In the genomic region with DNA sequence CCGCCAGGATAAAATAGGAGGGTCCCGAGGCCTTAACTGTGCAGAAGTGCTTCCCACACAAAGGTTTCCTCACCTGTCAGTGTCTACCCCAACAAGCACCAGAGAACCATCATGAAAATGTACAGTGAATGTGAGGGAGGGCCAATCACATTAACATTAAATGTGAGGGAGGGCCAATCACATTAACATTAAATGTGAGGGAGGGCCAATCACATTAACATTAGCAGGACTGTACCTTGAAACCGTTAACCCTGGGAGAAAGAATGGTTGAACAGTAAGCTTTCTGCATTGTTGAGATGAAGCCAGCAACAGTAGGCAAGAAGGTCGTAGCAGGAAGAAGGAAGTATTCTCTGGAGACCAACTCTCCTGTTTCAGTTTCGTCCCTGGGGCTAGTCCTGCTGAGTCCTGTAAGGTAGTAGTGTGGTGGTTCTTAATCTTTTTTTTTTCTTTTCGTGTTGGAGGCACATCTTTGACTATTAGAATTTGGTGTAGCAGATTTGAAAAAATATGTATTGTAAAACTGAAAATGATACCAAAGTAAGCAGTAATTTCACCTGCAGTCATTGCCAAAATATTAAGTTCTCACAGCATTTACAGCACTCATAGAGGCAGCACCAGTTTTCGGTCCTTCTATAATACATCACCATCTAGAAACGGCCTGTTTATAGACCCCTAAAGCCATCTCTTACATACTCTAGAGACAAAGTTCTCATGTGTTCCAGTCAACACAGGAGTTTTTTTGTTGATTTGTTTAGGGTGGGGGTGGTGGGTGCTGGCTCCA, we compare ENCODE assay signal across 8 cellular contexts.
DNase-seq lines count a peak whose midpoint lies in the region; ATAC-seq, FAIRE-seq and TF ChIP-seq lines count a peak whose summit lies in the region.

No MANE protein-coding gene starts in this region.

- peak; percentile 96 for FAIRE-seq in GM12878 (lab: Jason Lieb, UNC)

- in situ Hi-C loops in GM12878 (cut with MboI): no loop called here

- H3K9me3 ChIP-seq in GM12878 (replicated peaks; ENCODE audit: control insufficient read depth, insufficient read depth, low read length) (no peaks in the 10 kb centered on the region), A673 (ENCODE audit: low read depth, low read length, poor library complexity, severe bottlenecking) (no peaks in the 10 kb centered on the region), aorta (ENCODE audit: control insufficient read depth, low read length) (no peaks in the 10 kb centered on the region)

- intact Hi-C loops in GM12878 (cut with micrococcal nuclease; ENCODE audit: unreplicated experiment) (no loop called here), A673 (cut with micrococcal nuclease; ENCODE audit: unreplicated experiment) (no loop called here), aorta (cut with DNase I) (no loop called here)

- BruUV-seq in GM12878 (replicated peaks; lab: Mats Ljungman, UMichigan): no TSS peak
- no TSS peak for BruUV-seq in A673 (replicated peaks; lab: Mats Ljungman, UMichigan)

- peak overlapping the region; percentile 0; the same call in 1 of the 2 replicates for H3K9ac ChIP-seq in GM12878 (ENCODE audit: control insufficient read depth, insufficient read depth, low read length)

- DNase-seq in GM12878 (ENCODE audit: low read depth, low spot score) (peak; percentile 73), AG20443 (ENCODE audit: low spot score) (no peak), LoVo (ENCODE audit: low spot score) (no peak), A673 (ENCODE audit: low spot score) (no peak), aorta (no peak)

- H3K36me3 ChIP-seq in GM12878 (ENCODE audit: control insufficient read depth in 2 of 2, insufficient read depth in 2 of 2, low read length in 1 of 2) (no peaks in the 10 kb centered on the region), A673 (ENCODE audit: insufficient read depth, low read length, poor library complexity, severe bottlenecking) (no peaks in the 10 kb centered on the region), aorta (ENCODE audit: control insufficient read depth in 1 of 2, insufficient read depth in 2 of 2, low read length in 1 of 2) (no peaks in the 10 kb centered on the region)

- peaks cover 12% of the 10 kb centered on the region for H3K4me1 ChIP-seq in GM12878 (ENCODE audit: control insufficient read depth, insufficient read depth, low read length)
- H3K4me1 ChIP-seq in A673 (ENCODE audit: insufficient read depth, low read length, poor library complexity, severe bottlenecking): peaks cover 4% of the 10 kb centered on the region
- H3K4me1 ChIP-seq in aorta (ENCODE audit: control insufficient read depth in 1 of 2, insufficient read depth in 2 of 2, low read length in 2 of 2): no peaks in the 10 kb centered on the region

- SMC1A ChIA-PET in GM12878 (lab: Charles Lee; ENCODE audit: uncharacterized antibody, unreplicated experiment): interaction anchor here (0.6 to 1.0 kb wide), 3 partner anchors 90 to 765 kb away, joined by 3 to 5 read pairs (median 3); no protein-coding TSS in a partner anchor

- H3K4me2 ChIP-seq in GM12878 (ENCODE audit: control insufficient read depth, insufficient read depth): peak overlapping the region; percentile 19

- H3K4me3 ChIP-seq in GM12878 (peak overlapping the region; percentile 39; the same call in 1 of the 2 replicates), A673 (ENCODE audit: low read depth, low read length, poor library complexity, severe bottlenecking) (no peak overlapping the region), aorta (ENCODE audit: low read length in 2 of 2) (no peak overlapping the region)

- TF ChIP-seq CTCF in GM12878 (IDR thresholded peaks at IDR 0.05 in 2 of 3, conservative IDR thresholded peaks at IDR 0.05 in 1 of 3; ENCODE audit: control insufficient read depth in 2 of 3, extremely low read depth in 1 of 3, insufficient read depth in 1 of 3, low read depth in 3 of 3, low read length in 3 of 3): no peak
- TF ChIP-seq CTCF in A673 (conservative IDR thresholded peaks at IDR 0.05; ENCODE audit: low read depth, low read length): no peak

- no peaks in the 10 kb centered on the region for H3K27me3 ChIP-seq in GM12878 (replicated peaks in 1 of 2; ENCODE audit: control insufficient read depth in 2 of 2, insufficient read depth in 2 of 2, low read length in 1 of 2)
- H3K27me3 ChIP-seq in A673 (replicated peaks; ENCODE audit: insufficient read depth, low read depth, low read length, poor library complexity): no peaks in the 10 kb centered on the region
- no peaks in the 10 kb centered on the region for H3K27me3 ChIP-seq in aorta (ENCODE audit: control insufficient read depth in 1 of 2, insufficient read depth in 2 of 2, low read length in 1 of 2)

- TF ChIP-seq EP300 in GM12878 (IDR thresholded peaks at IDR 0.05; ENCODE audit: borderline replicate concordance in 1 of 2, control insufficient read depth in 1 of 2, low read depth in 2 of 2, low read length in 2 of 2): no peak

- peak overlapping the region; percentile 43 for H2AFZ ChIP-seq in GM12878 (ENCODE audit: control insufficient read depth, low read depth, low read length)

- WGBS in GM12878 (ENCODE audit: insufficient coverage, insufficient replicate concordance, low lambda C conversion rate, missing lambda C conversion rate): 25% methylated on average over 8 of the region's 8 CpGs
- 52 to 53% methylated on average over 8 of the region's 8 CpGs for WGBS in aorta, 2 donors

- CTCF ChIA-PET in GM12878 (lab: Yijun Ruan, JAX) (interaction anchor here (0.6 kb wide), 1 partner anchor 489 kb away, joined by 3 read pairs; no protein-coding TSS in a partner anchor), A673 (lab: Charles Lee) (no interaction called here)

- ATAC-seq in GM18499 (IDR thresholded peaks at IDR 0.05; ENCODE audit: insufficient read depth, unreplicated experiment) (peak; percentile 94), GM21360 (IDR thresholded peaks at IDR 0.05; ENCODE audit: unreplicated experiment) (peak; percentile 97), HG03558 (IDR thresholded peaks at IDR 0.05; ENCODE audit: extremely low read depth, unreplicated experiment) (peak; percentile 95), GM12878 (peak; percentile 99), aorta (ENCODE audit: low FRiP score) (no peak)

- 0 out of 2 replicates have a peak, but pooled peaks have one; percentile 23 for TF ChIP-seq POLR2A in GM12878 (IDR thresholded peaks at IDR 0.05; ENCODE audit: low read depth, low read length)

- H4K20me1 ChIP-seq in GM12878 (ENCODE audit: control insufficient read depth, insufficient read depth): no peaks in the 10 kb centered on the region

- POLR2A ChIA-PET in GM12878 (lab: Charles Lee): no interaction called here
- POLR2A ChIA-PET in A673 (lab: Charles Lee; ENCODE audit: low non-redundant PET): no interaction called here

- no peaks in the 10 kb centered on the region for H3K79me2 ChIP-seq in GM12878 (ENCODE audit: control insufficient read depth, insufficient read depth, low read length)

- RAD21 ChIA-PET in GM12878 (lab: Charles Lee; ENCODE audit: unreplicated experiment): interaction anchor here (0.6 to 1.5 kb wide), 3 partner anchors 24 to 506 kb away, joined by 3 to 4 read pairs (median 3); no protein-coding TSS in a partner anchor

- H3K27ac ChIP-seq in GM12878 (ENCODE audit: control insufficient read depth, insufficient read depth) (peak overlapping the region; percentile 58), A673 (ENCODE audit: low read depth, low read length, poor library complexity, severe bottlenecking) (no peak overlapping the region), aorta (ENCODE audit: low read depth in 1 of 2, low read length in 2 of 2) (no peak overlapping the region)

- no peak for TF ChIP-seq RAD21 in GM12878 (IDR thresholded peaks at IDR 0.05; ENCODE audit: insufficient read depth, low read depth, low read length)

TF ChIP-seq in GM12878, 131 proteins besides CTCF, POLR2A, EP300 and RAD21 (continues in another document):
- TF ChIP-seq ZNF384 (IDR thresholded peaks at IDR 0.05; ENCODE audit: borderline replicate concordance, low read depth, low read length) (peak; percentile 77; the same call in 1 of the 2 replicates), PML (IDR thresholded peaks at IDR 0.05; ENCODE audit: low read length) (peak; percentile 30; the same call in 1 of the 2 replicates), BMI1 (IDR thresholded peaks at IDR 0.05; ENCODE audit: borderline replicate concordance) (no peak), SKIL (IDR thresholded peaks at IDR 0.05; ENCODE audit: low read depth, poor library complexity, severe bottlenecking) (no peak), HDAC6 (IDR thresholded peaks at IDR 0.05; ENCODE audit: unreplicated experiment) (no peak), ZBED1 (IDR thresholded peaks at IDR 0.05; ENCODE audit: borderline replicate concordance) (no peak; the same call in 1 of the 2 replicates), NFXL1 (IDR thresholded peaks at IDR 0.05; ENCODE audit: borderline replicate concordance) (no peak), IRF4 (IDR thresholded peaks at IDR 0.05; ENCODE audit: low read depth, low read length) (0 out of 2 replicates have a peak, but pooled peaks have one; percentile 45), STAT1 (conservative IDR thresholded peaks at IDR 0.05) (no peak)
- TF ChIP-seq, protein P1, sequence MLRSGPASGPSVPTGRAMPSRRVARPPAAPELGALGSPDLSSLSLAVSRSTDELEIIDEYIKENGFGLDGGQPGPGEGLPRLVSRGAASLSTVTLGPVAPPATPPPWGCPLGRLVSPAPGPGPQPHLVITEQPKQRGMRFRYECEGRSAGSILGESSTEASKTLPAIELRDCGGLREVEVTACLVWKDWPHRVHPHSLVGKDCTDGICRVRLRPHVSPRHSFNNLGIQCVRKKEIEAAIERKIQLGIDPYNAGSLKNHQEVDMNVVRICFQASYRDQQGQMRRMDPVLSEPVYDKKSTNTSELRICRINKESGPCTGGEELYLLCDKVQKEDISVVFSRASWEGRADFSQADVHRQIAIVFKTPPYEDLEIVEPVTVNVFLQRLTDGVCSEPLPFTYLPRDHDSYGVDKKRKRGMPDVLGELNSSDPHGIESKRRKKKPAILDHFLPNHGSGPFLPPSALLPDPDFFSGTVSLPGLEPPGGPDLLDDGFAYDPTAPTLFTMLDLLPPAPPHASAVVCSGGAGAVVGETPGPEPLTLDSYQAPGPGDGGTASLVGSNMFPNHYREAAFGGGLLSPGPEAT (IDR thresholded peaks at IDR 0.05; ENCODE audit: low read depth): 0 out of 2 replicates have a peak, but pooled peaks have one; percentile 42
